Comparison of ENCODE assay signal across 13 cellular contexts in genomic region chr6:36493859-36494258, GRCh38. TPM values are rescaled to one million over a fixed set of nuclear protein-coding genes. Genes with fewer than 3 reads are reported as not detected.
A peak's percentile ranks its signal among the peaks of the same experiment; 100 is the strongest.
DNase-seq lines count a peak whose midpoint lies in the region; ATAC-seq, FAIRE-seq and TF ChIP-seq lines count a peak whose summit lies in the region.
"Had no signal": no experiment of that assay in that cellular context is flagged by ENCODE, and none has a peak within 500 bp of the region (broad histone marks: within the 10 kb centered on the region; RNA-seq: fewer than 3 reads in every experiment).

No MANE protein-coding gene starts in this region.

- CTCF ChIA-PET in CD4-positive, alpha-beta T cell (lab: Charles Lee): interaction anchor here (1.9 kb wide), 1 partner anchor 10 kb away, joined by 4 read pairs; no protein-coding TSS in a partner anchor
- CTCF ChIA-PET in HepG2 (lab: Yijun Ruan, JAX; ENCODE audit: low intra/inter-chr PET ratio, low total read pairs) (no interaction called here), OCI-LY7 (lab: Charles Lee; ENCODE audit: unreplicated experiment) (no interaction called here)

- no peaks in the 10 kb centered on the region for H3K9me2 ChIP-seq in OCI-LY7 (ENCODE audit: insufficient read depth, low read length)

- H3K36me3 Mint-ChIP-seq in CD4-positive, alpha-beta T cell (ENCODE audit: low read depth): peaks cover 92% of the 10 kb centered on the region
- peaks cover 54% of the 10 kb centered on the region for H3K36me3 Mint-ChIP-seq in activated naive CD8-positive, alpha-beta T cell treated with anti-CD3 and anti-CD28 coated beads for 36 hours

- H3K4me1 Mint-ChIP-seq in CD4-positive, alpha-beta T cell (ENCODE audit: low read depth): peaks cover 46% of the 10 kb centered on the region
- H3K4me1 Mint-ChIP-seq in activated naive CD8-positive, alpha-beta T cell treated with anti-CD3 and anti-CD28 coated beads for 36 hours: peaks cover 23% of the 10 kb centered on the region

- no peak overlapping the region for H3K4me3 Mint-ChIP-seq in CD4-positive, alpha-beta T cell
- no peak overlapping the region for H3K4me3 Mint-ChIP-seq in activated naive CD8-positive, alpha-beta T cell treated with anti-CD3 and anti-CD28 coated beads for 36 hours

- no peak for TF ChIP-seq CTCF in CD4-positive, alpha-beta T cell (IDR thresholded peaks at IDR 0.05)
- TF ChIP-seq CTCF in HepG2 (CRISPR knock-in tag; IDR thresholded peaks at IDR 0.05): no peak
- TF ChIP-seq CTCF in OCI-LY7 (conservative IDR thresholded peaks at IDR 0.05; ENCODE audit: low read length): no peak

- intact Hi-C loops in CD4-positive, alpha-beta T cell (cut with DNase I, micrococcal nuclease): loop anchor here in 1 of 2 experiments (10.0 kb wide), 1 partner anchor 49 kb away; the partner anchor contains the start of genes KCTD20 and PXT1
- intact Hi-C loops in HepG2 (cut with micrococcal nuclease; ENCODE audit: unreplicated experiment) (no loop called here), OCI-LY7 (cut with micrococcal nuclease; ENCODE audit: unreplicated experiment) (no loop called here)

- 27% methylated on average over 2 of the region's 2 CpGs for WGBS in HepG2 (ENCODE audit: low lambda C conversion rate)

- H4K20me1 ChIP-seq in HepG2 (ENCODE audit: insufficient read depth, low read length) (no peaks in the 10 kb centered on the region), OCI-LY7 (ENCODE audit: insufficient read depth, low read length) (no peaks in the 10 kb centered on the region)

- no peak overlapping the region for H3K4me3 ChIP-seq in HepG2 (replicated peaks in 1 of 3; ENCODE audit: insufficient read depth in 1 of 3, low read depth in 2 of 3, low read length in 3 of 3)
- H3K4me3 ChIP-seq in OCI-LY7 (ENCODE audit: low read depth, low read length, poor library complexity, severe bottlenecking): no peak overlapping the region

- POLR2A ChIA-PET in CD4-positive, alpha-beta T cell (lab: Charles Lee): interaction anchor here (1.1 kb wide), 1 partner anchor 86 kb away, joined by 3 read pairs; no protein-coding TSS in a partner anchor
- POLR2A ChIA-PET in HepG2 (lab: Yijun Ruan, JAX) (no interaction called here), OCI-LY7 (lab: Charles Lee) (no interaction called here)

- BruUV-seq in HepG2 (replicated peaks; lab: Mats Ljungman, UMichigan): no TSS peak
- BruUV-seq in OCI-LY7 (replicated peaks; lab: Mats Ljungman, UMichigan): no TSS peak

- DNase-seq in CD4-positive, alpha-beta T cell: no peak
- peak; percentile 49 to 52 for DNase-seq in Kasumi-1 (lab: John Stamatoyannopoulos, UW)
- DNase-seq in activated naive CD8-positive, alpha-beta T cell treated with anti-CD3 and anti-CD28 coated beads for 36 hours: no peak
- DNase-seq in HepG2 (ENCODE audit: low spot score): peak; percentile 88
- no peak for DNase-seq in OCI-LY7 (ENCODE audit: low spot score)
- DNase-seq in NCI-H82 treated with DMSO at 0.1 percent for 48 hours (lab: John Stamatoyannopoulos, UW; ENCODE audit: unreplicated experiment): no peak
- no peak for DNase-seq in H4 (ENCODE audit: low spot score)
- DNase-seq in D341Med (ENCODE audit: low spot score): no peak
- DNase-seq: activated gamma-delta T cell, Karpas-422, kidney, NCI-H524, T-helper 9 cell had no signal

- FAIRE-seq in HepG2 (lab: Jason Lieb, UNC): peak; percentile 97
- FAIRE-seq: kidney had no signal

- in situ Hi-C loops in HepG2 (cut with HindIII; ENCODE audit: extremely low pct_ligation_motif_present, low pct_unique_long_range_greater_than_20kb): no loop called here

- H2AFZ ChIP-seq in HepG2 (ENCODE audit: low read length): no peak overlapping the region
- H2AFZ ChIP-seq in OCI-LY7 (ENCODE audit: low read length): no peak overlapping the region

- ATAC-seq in CD4-positive, alpha-beta T cell (ENCODE audit: poor library complexity): no peak
- ATAC-seq in HepG2: peak; percentile 71

- H3K79me2 ChIP-seq in HepG2 (ENCODE audit: insufficient read depth, low read length) (no peaks in the 10 kb centered on the region), OCI-LY7 (ENCODE audit: insufficient read depth, low read depth, low read length) (no peaks in the 10 kb centered on the region)

- H3K36me3 ChIP-seq in HepG2 (replicated peaks in 1 of 2; ENCODE audit: control insufficient read depth in 1 of 2, insufficient read depth in 2 of 2, low read length in 2 of 2): peaks cover 7 to 26% of the 10 kb centered on the region in 2 experiments
- H3K36me3 ChIP-seq in OCI-LY7 (ENCODE audit: insufficient read depth, low read length): peaks cover 84% of the 10 kb centered on the region

- H3K27ac ChIP-seq in CD4-positive, alpha-beta T cell (ENCODE audit: low read depth, low read length): peak overlapping the region; percentile 19
- H3K27ac ChIP-seq in HepG2 (ENCODE audit: extremely low read length, insufficient read depth, low read length) (peak overlapping the region; percentile 36), OCI-LY7 (ENCODE audit: low read depth, low read length, poor library complexity, severe bottlenecking) (no peak overlapping the region)

- no peaks in the 10 kb centered on the region for H3K27me3 ChIP-seq in CD4-positive, alpha-beta T cell (ENCODE audit: control insufficient read depth, insufficient read depth, low read length)
- H3K27me3 ChIP-seq in HepG2 (ENCODE audit: control insufficient read depth in 1 of 2, insufficient read depth in 2 of 2, low read length in 2 of 2): no peaks in the 10 kb centered on the region

- no peaks in the 10 kb centered on the region for H3K9me3 ChIP-seq in CD4-positive, alpha-beta T cell (ENCODE audit: control insufficient read depth, low read length)
- H3K9me3 ChIP-seq in HepG2 (ENCODE audit: low read length) (no peaks in the 10 kb centered on the region), OCI-LY7 (ENCODE audit: low read length) (no peaks in the 10 kb centered on the region)

- TF ChIP-seq RAD21 in HepG2 (CRISPR knock-in tag; IDR thresholded peaks at IDR 0.05): no peak

- no peak overlapping the region for H3K9ac ChIP-seq in HepG2 (ENCODE audit: insufficient read depth, low read depth, low read length)

- H3K27ac Mint-ChIP-seq in CD4-positive, alpha-beta T cell: peak overlapping the region; percentile 84
- H3K27ac Mint-ChIP-seq in activated naive CD8-positive, alpha-beta T cell treated with anti-CD3 and anti-CD28 coated beads for 36 hours: peak overlapping the region; percentile 14

- peak overlapping the region; percentile 21; the same call in 1 of the 2 replicates for H3K4me2 ChIP-seq in HepG2 (ENCODE audit: low read depth, low read length)
- H3K4me2 ChIP-seq in OCI-LY7 (ENCODE audit: low read length): no peak overlapping the region

- H3K9me3 Mint-ChIP-seq in CD4-positive, alpha-beta T cell: no peaks in the 10 kb centered on the region
- no peaks in the 10 kb centered on the region for H3K9me3 Mint-ChIP-seq in activated naive CD8-positive, alpha-beta T cell treated with anti-CD3 and anti-CD28 coated beads for 36 hours

- H3K27me3 Mint-ChIP-seq in CD4-positive, alpha-beta T cell: no peaks in the 10 kb centered on the region
- no peaks in the 10 kb centered on the region for H3K27me3 Mint-ChIP-seq in activated naive CD8-positive, alpha-beta T cell treated with anti-CD3 and anti-CD28 coated beads for 36 hours

- TF ChIP-seq EP300 in HepG2 (IDR thresholded peaks at IDR 0.05; ENCODE audit: low read depth in 2 of 2, low read length in 2 of 2) (peak in 1 of 2 experiments; percentile 78; a peak in 2 of 4 replicates), HepG2 (CRISPR knock-in tag; IDR thresholded peaks at IDR 0.05; ENCODE audit: borderline replicate concordance) (peak; percentile 34; the same call in 1 of the 2 replicates)

- no peak for TF ChIP-seq POLR2A in HepG2 (IDR thresholded peaks at IDR 0.05; ENCODE audit: insufficient read depth in 1 of 2, low read depth in 2 of 2, low read length in 2 of 2)

- H3K4me1 ChIP-seq in HepG2 (ENCODE audit: insufficient read depth, low read length) (peaks cover 41% of the 10 kb centered on the region), OCI-LY7 (ENCODE audit: insufficient read depth, low read length, poor library complexity, severe bottlenecking) (no peaks in the 10 kb centered on the region)

RNA-seq across cellular contexts. Expression of gene KCTD20, which starts 51.1 kb away (rescaled TPM):
- total RNA-seq in CD4-positive, alpha-beta T cell: 10 to 100 TPM; 38.4 to 39.5 TPM
- total RNA-seq in activated naive CD8-positive, alpha-beta T cell treated with anti-CD3 and anti-CD28 coated beads for 36 hours: 10 to 100 TPM; 48.4 to 56.6 TPM
- total RNA-seq in HepG2 (2016; rRNA removed; fragmentation: Illumina TruSeq; extraction: Trizol): 67.1 and 103 TPM in 2 replicates
- 26.7 and 28.2 TPM in 2 replicates for total RNA-seq in HepG2 (2016; cell fraction: cytosol; rRNA removed; fragmentation: Illumina TruSeq; extraction: Trizol; ENCODE audit: low read depth)
- 69.3 and 101 TPM in 2 replicates for total RNA-seq in HepG2 (2016; cell fraction: insoluble cytoplasmic fraction; rRNA removed; fragmentation: Illumina TruSeq; extraction: Trizol)
- 84.1 and 87.5 TPM in 2 replicates for total RNA-seq in HepG2 (2016; cell fraction: membrane; rRNA removed; fragmentation: Illumina TruSeq; extraction: Trizol)
- 37.0 and 39.6 TPM in 2 replicates for total RNA-seq in HepG2 (2016; cell fraction: nucleus; rRNA removed; fragmentation: Illumina TruSeq; extraction: Trizol)
- 44.7 and 52.7 TPM in 2 replicates for polyA plus RNA-seq in HepG2 (2011; rRNA removed)
- 32.0 and 41.2 TPM in 2 replicates for polyA plus RNA-seq in HepG2 (2011; cell fraction: cytosol; rRNA removed)
- polyA plus RNA-seq in HepG2 (2011; cell fraction: nucleus; rRNA removed): 11.2 and 17.3 TPM in 2 replicates
- polyA plus RNA-seq in HepG2 (2012): 41.8 and 45.4 TPM in 2 replicates
- 20.4 and 21.4 TPM in 2 replicates for polyA plus RNA-seq in HepG2 (2016; cell fraction: cytosol; fragmentation: Illumina TruSeq; extraction: Trizol; ENCODE audit: low read depth)
- 58.8 and 61.0 TPM in 2 replicates for polyA plus RNA-seq in HepG2 (2016; cell fraction: insoluble cytoplasmic fraction; fragmentation: Illumina TruSeq; extraction: Trizol; ENCODE audit: low read depth)
- 36.6 and 38.4 TPM in 2 replicates for polyA plus RNA-seq in HepG2 (2016; cell fraction: membrane; fragmentation: Illumina TruSeq; extraction: Trizol; ENCODE audit: low read depth)
- polyA plus RNA-seq in HepG2 (2016; cell fraction: nucleus; fragmentation: Illumina TruSeq; extraction: Trizol; ENCODE audit: insufficient read depth, low read depth): 28.5 and 29.9 TPM in 2 replicates
- 78.2 and 137 TPM in 2 replicates for polyA minus RNA-seq in HepG2 (2011; rRNA and poly(A)+ RNA removed; ENCODE audit: low replicate concordance)
- polyA minus RNA-seq in HepG2 (2011; cell fraction: cytosol; rRNA and poly(A)+ RNA removed): 45.6 and 62.7 TPM in 2 replicates
- polyA minus RNA-seq in HepG2 (2011; cell fraction: nucleus; rRNA and poly(A)+ RNA removed): 42.6 and 54.1 TPM in 2 replicates
- 73.6 and 74.8 TPM in 2 replicates for total RNA-seq in OCI-LY7 (2014; rRNA removed; shearing (Covaris generic))
- 84.6 and 89.4 TPM in 2 replicates for total RNA-seq in OCI-LY7 (2022)
- 56.1 and 68.5 TPM in 2 replicates for total RNA-seq in H4 (2014; rRNA removed; shearing (Covaris generic))

RNA-seq across cellular contexts. Expression of gene PXT1, which starts 51.2 kb away (rescaled TPM):
- under 1 TPM; 0.55 to 0.59 TPM for total RNA-seq in CD4-positive, alpha-beta T cell
- total RNA-seq in activated naive CD8-positive, alpha-beta T cell treated with anti-CD3 and anti-CD28 coated beads for 36 hours: under 1 TPM; 0.10 to 0.29 TPM
- not detected in 2 replicates for total RNA-seq in HepG2 (2016; rRNA removed; fragmentation: Illumina TruSeq; extraction: Trizol)
- 0.79 and 0.91 TPM in 2 replicates for total RNA-seq in HepG2 (2016; cell fraction: cytosol; rRNA removed; fragmentation: Illumina TruSeq; extraction: Trizol; ENCODE audit: low read depth)
- total RNA-seq in HepG2 (2016; cell fraction: insoluble cytoplasmic fraction; rRNA removed; fragmentation: Illumina TruSeq; extraction: Trizol): 0.04 TPM in 1 of 2 replicates, not detected in the other
- 0.28 and 0.40 TPM in 2 replicates for total RNA-seq in HepG2 (2016; cell fraction: membrane; rRNA removed; fragmentation: Illumina TruSeq; extraction: Trizol)
- total RNA-seq in HepG2 (2016; cell fraction: nucleus; rRNA removed; fragmentation: Illumina TruSeq; extraction: Trizol): 0.16 and 0.19 TPM in 2 replicates
- 0.04 TPM in 1 of 2 replicates, not detected in the other for polyA plus RNA-seq in HepG2 (2011; rRNA removed)
- 0.04 and 0.08 TPM in 2 replicates for polyA plus RNA-seq in HepG2 (2011; cell fraction: cytosol; rRNA removed)
- not detected in 2 replicates for polyA plus RNA-seq in HepG2 (2011; cell fraction: nucleus; rRNA removed)
- not detected in 2 replicates for polyA plus RNA-seq in HepG2 (2012)
- polyA plus RNA-seq in HepG2 (2016; cell fraction: cytosol; fragmentation: Illumina TruSeq; extraction: Trizol; ENCODE audit: low read depth): not detected in 2 replicates
- not detected in 2 replicates for polyA plus RNA-seq in HepG2 (2016; cell fraction: insoluble cytoplasmic fraction; fragmentation: Illumina TruSeq; extraction: Trizol; ENCODE audit: low read depth)
- not detected in 2 replicates for polyA plus RNA-seq in HepG2 (2016; cell fraction: membrane; fragmentation: Illumina TruSeq; extraction: Trizol; ENCODE audit: low read depth)
- polyA plus RNA-seq in HepG2 (2016; cell fraction: nucleus; fragmentation: Illumina TruSeq; extraction: Trizol; ENCODE audit: insufficient read depth, low read depth): not detected in 2 replicates
- polyA minus RNA-seq in HepG2 (2011; rRNA and poly(A)+ RNA removed; ENCODE audit: low replicate concordance): 0.20 and 0.21 TPM in 2 replicates
- polyA minus RNA-seq in HepG2 (2011; cell fraction: cytosol; rRNA and poly(A)+ RNA removed): not detected in 2 replicates
- polyA minus RNA-seq in HepG2 (2011; cell fraction: nucleus; rRNA and poly(A)+ RNA removed): 0.25 and 0.26 TPM in 2 replicates
- 0.15 TPM in 1 of 2 replicates, not detected in the other for total RNA-seq in OCI-LY7 (2014; rRNA removed; shearing (Covaris generic))
- 0.25 and 0.41 TPM in 2 replicates for total RNA-seq in OCI-LY7 (2022)
- total RNA-seq in H4 (2014; rRNA removed; shearing (Covaris generic)): not detected in 2 replicates

RNA-seq across cellular contexts. Expression of gene STK38, which starts 53.4 kb away (rescaled TPM):
- 10 to 100 TPM; 47.0 to 48.4 TPM for total RNA-seq in CD4-positive, alpha-beta T cell
- 10 to 100 TPM; 21.5 to 23.1 TPM for total RNA-seq in activated naive CD8-positive, alpha-beta T cell treated with anti-CD3 and anti-CD28 coated beads for 36 hours
- total RNA-seq in HepG2 (2016; rRNA removed; fragmentation: Illumina TruSeq; extraction: Trizol): 20.7 and 25.5 TPM in 2 replicates
- 3.6 and 4.8 TPM in 2 replicates for total RNA-seq in HepG2 (2016; cell fraction: cytosol; rRNA removed; fragmentation: Illumina TruSeq; extraction: Trizol; ENCODE audit: low read depth)
- total RNA-seq in HepG2 (2016; cell fraction: insoluble cytoplasmic fraction; rRNA removed; fragmentation: Illumina TruSeq; extraction: Trizol): 20.5 and 24.3 TPM in 2 replicates
- 8.8 and 9.2 TPM in 2 replicates for total RNA-seq in HepG2 (2016; cell fraction: membrane; rRNA removed; fragmentation: Illumina TruSeq; extraction: Trizol)
- 16.9 and 18.3 TPM in 2 replicates for total RNA-seq in HepG2 (2016; cell fraction: nucleus; rRNA removed; fragmentation: Illumina TruSeq; extraction: Trizol)
- polyA plus RNA-seq in HepG2 (2011; rRNA removed): 10.3 and 10.7 TPM in 2 replicates
- 5.2 and 7.9 TPM in 2 replicates for polyA plus RNA-seq in HepG2 (2011; cell fraction: cytosol; rRNA removed)
- 17.4 and 18.6 TPM in 2 replicates for polyA plus RNA-seq in HepG2 (2011; cell fraction: nucleus; rRNA removed)
- 14.4 and 14.8 TPM in 2 replicates for polyA plus RNA-seq in HepG2 (2012)
- 1.2 and 1.3 TPM in 2 replicates for polyA plus RNA-seq in HepG2 (2016; cell fraction: cytosol; fragmentation: Illumina TruSeq; extraction: Trizol; ENCODE audit: low read depth)
- polyA plus RNA-seq in HepG2 (2016; cell fraction: insoluble cytoplasmic fraction; fragmentation: Illumina TruSeq; extraction: Trizol; ENCODE audit: low read depth): 21.9 and 22.8 TPM in 2 replicates
- 4.0 and 4.3 TPM in 2 replicates for polyA plus RNA-seq in HepG2 (2016; cell fraction: membrane; fragmentation: Illumina TruSeq; extraction: Trizol; ENCODE audit: low read depth)
- 34.7 and 34.8 TPM in 2 replicates for polyA plus RNA-seq in HepG2 (2016; cell fraction: nucleus; fragmentation: Illumina TruSeq; extraction: Trizol; ENCODE audit: insufficient read depth, low read depth)
- 3.9 and 12.3 TPM in 2 replicates for polyA minus RNA-seq in HepG2 (2011; rRNA and poly(A)+ RNA removed; ENCODE audit: low replicate concordance)
- polyA minus RNA-seq in HepG2 (2011; cell fraction: cytosol; rRNA and poly(A)+ RNA removed): 5.2 and 7.1 TPM in 2 replicates
- polyA minus RNA-seq in HepG2 (2011; cell fraction: nucleus; rRNA and poly(A)+ RNA removed): 11.6 and 14.5 TPM in 2 replicates
- 22.4 and 29.4 TPM in 2 replicates for total RNA-seq in OCI-LY7 (2014; rRNA removed; shearing (Covaris generic))
- 42.5 and 46.5 TPM in 2 replicates for total RNA-seq in OCI-LY7 (2022)
- 14.7 and 21.9 TPM in 2 replicates for total RNA-seq in H4 (2014; rRNA removed; shearing (Covaris generic))

Comparison
In these comparisons a context has a peak if more than half of its experiments do, and no peak if none do; other contexts are left out.
1. DNase-seq: peak in Kasumi-1 (2 of 2) and HepG2 (single experiment); none in CD4-positive, alpha-beta T cell (0 of 10), activated naive CD8-positive, alpha-beta T cell treated with anti-CD3 and anti-CD28 coated beads for 36 hours (single experiment), OCI-LY7 (single experiment), NCI-H82 treated with DMSO at 0.1 percent for 48 hours (single experiment), H4 (single experiment) and D341Med (single experiment).